ENCODE assay signal across 8 cellular contexts in the genomic region with DNA sequence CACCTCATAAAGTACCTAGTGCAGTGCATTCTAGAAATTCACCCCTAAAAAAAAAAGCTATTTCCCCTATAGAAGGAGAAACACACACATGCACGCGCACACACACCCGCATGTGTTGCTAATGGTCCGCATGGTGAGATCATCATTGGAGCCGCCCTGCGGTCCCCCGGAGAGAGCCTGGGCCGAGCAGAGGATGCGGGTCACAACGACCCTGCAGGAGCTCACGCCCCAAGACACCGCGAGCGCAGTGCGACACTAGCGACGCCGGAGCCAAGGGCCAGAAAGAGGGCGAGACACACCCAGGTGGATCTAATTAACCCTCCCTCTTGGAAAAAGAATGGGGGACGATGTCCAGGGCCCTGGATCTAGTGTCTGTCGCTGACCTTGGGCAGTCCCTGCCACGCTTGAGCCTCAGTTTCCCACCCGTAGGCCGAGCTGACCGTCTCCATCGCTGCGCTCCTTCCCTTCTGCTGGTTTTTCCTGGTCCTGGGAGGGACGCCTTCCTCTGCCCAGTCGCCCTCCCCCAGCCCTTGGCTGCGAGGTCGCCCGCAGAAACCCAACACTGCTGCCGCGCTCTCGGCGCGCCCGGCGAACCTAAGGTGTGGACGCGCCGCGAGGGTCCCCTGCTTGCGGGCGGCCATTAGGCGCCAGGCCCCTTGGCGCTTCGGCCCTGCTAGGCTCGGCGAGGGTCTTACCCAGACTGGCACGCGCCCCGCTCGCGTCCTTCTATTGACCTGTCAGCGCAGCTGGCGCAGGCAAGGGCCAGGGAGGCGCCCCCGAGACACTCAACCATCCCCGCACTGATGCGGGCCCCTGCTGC. TPM values are rescaled to one million over a fixed set of nuclear protein-coding genes. Genes with fewer than 3 reads are reported as not detected.
DNase-seq lines count a peak whose midpoint lies in the region; ATAC-seq and TF ChIP-seq lines count a peak whose summit lies in the region.

No MANE protein-coding gene starts in this region.

- H3K4me3 ChIP-seq in lower leg skin (ENCODE audit: low read depth, poor library complexity, severe bottlenecking) (peak overlapping the region; percentile 67), thoracic aorta (peak overlapping the region; percentile 92)

- no peak for TF ChIP-seq POLR2A in lower leg skin (IDR thresholded peaks at IDR 0.05)

- no peak for TF ChIP-seq CTCF in lower leg skin (IDR thresholded peaks at IDR 0.05)
- TF ChIP-seq CTCF in thoracic aorta (IDR thresholded peaks at IDR 0.05): no peak

- H3K27me3 ChIP-seq in thoracic aorta (replicated peaks; ENCODE audit: insufficient read depth): no peaks in the 10 kb centered on the region

- peak overlapping the region; percentile 90 to 97 for H3K27ac ChIP-seq in thoracic aorta

- WGBS in lower leg skin, 2 donors: 1 to 2% methylated on average over 43 to 53 of the region's 61 CpGs

- DNase-seq in EL: peak; percentile 56
- peak; percentile 27 for DNase-seq in NCI-H510A (lab: John Stamatoyannopoulos, UW)
- DNase-seq in dermis blood vessel endothelial cell: peak; percentile 10
- peak in 1 of 2 donors; percentile 86 for DNase-seq in lower leg skin (ENCODE audit: low spot score in 2 of 2)
- no peak for DNase-seq in thoracic aorta (ENCODE audit: low spot score)

- intact Hi-C loops in lower leg skin (cut with DNase I; ENCODE audit: low total_unique reads): no loop called here

- H3K4me1 ChIP-seq in thoracic aorta (ENCODE audit: control insufficient read depth in 1 of 2, low read depth in 2 of 2): peaks cover 4 to 31% of the 10 kb centered on the region in 2 donors

- no peaks in the 10 kb centered on the region for H3K36me3 ChIP-seq in thoracic aorta

- ATAC-seq in thoracic aorta (ENCODE audit: insufficient number of reproducible peaks, low FRiP score, low read depth): peak; percentile 53
- no peak for ATAC-seq in HG02610 (IDR thresholded peaks at IDR 0.05; ENCODE audit: unreplicated experiment)
- ATAC-seq in HG03354 (IDR thresholded peaks at IDR 0.05; ENCODE audit: poor library complexity, severe bottlenecking, unreplicated experiment): no peak
- no peak for ATAC-seq in HG03139 (IDR thresholded peaks at IDR 0.05; ENCODE audit: unreplicated experiment)

- no peaks in the 10 kb centered on the region for H3K9me3 ChIP-seq in thoracic aorta

RNA-seq across cellular contexts. Expression of gene RNF20, which starts 47.6 kb away (rescaled TPM):
- total RNA-seq in dermis blood vessel endothelial cell (36.8 and 42.5 TPM in 2 replicates), lower leg skin (10 to 100 TPM; 21.6 to 25.0 (median 23.1) TPM), thoracic aorta (10 to 100 TPM; 24.7 to 31.0 TPM)

RNA-seq across cellular contexts. Expression of gene ALDOB, which starts 50.5 kb away (rescaled TPM):
- under 0.01 TPM in 1 of 2 replicates, not detected in the other for total RNA-seq in dermis blood vessel endothelial cell
- under 1 TPM in 1 of 4 donors, not detected in 3; 0.52 TPM for total RNA-seq in lower leg skin
- not detected for total RNA-seq in thoracic aorta
